In genomic region chr5:138068742-138069375, GRCh38 we compare ENCODE assay signal across 1 cellular context.
TF ChIP-seq lines count a peak whose summit lies in the region.

No MANE protein-coding gene starts in this region.

TF ChIP-seq in HepG2, 621 proteins besides CTCF, POLR2A, EP300 and RAD21 (continued from another document):
- TF ChIP-seq ARID5B (CRISPR knock-in tag; IDR thresholded peaks at IDR 0.05) (peak; percentile 19; the same call in 1 of the 2 replicates), ZNF777 (CRISPR knock-in tag; IDR thresholded peaks at IDR 0.05) (no peak), MATR3 (CRISPR knock-in tag; IDR thresholded peaks at IDR 0.05) (no peak), ZBTB7A (CRISPR knock-in tag; IDR thresholded peaks at IDR 0.05) (no peak), ZNF512 (CRISPR knock-in tag; IDR thresholded peaks at IDR 0.05) (no peak), ZNF670 (CRISPR knock-in tag; IDR thresholded peaks at IDR 0.05; ENCODE audit: borderline replicate concordance) (no peak), KLF16 (CRISPR knock-in tag; IDR thresholded peaks at IDR 0.05) (no peak), FOXA3 (CRISPR knock-in tag; IDR thresholded peaks at IDR 0.05) (0 out of 2 replicates have a peak, but pooled peaks have one; percentile 33), ZNF496 (CRISPR knock-in tag; IDR thresholded peaks at IDR 0.05; ENCODE audit: insufficient replicate concordance) (no peak), ZEB1 (IDR thresholded peaks at IDR 0.05; ENCODE audit: insufficient replicate concordance, low read depth) (no peak), ZGPAT (CRISPR knock-in tag; IDR thresholded peaks at IDR 0.05) (0 out of 2 replicates have a peak, but pooled peaks have one; percentile 22), REST (IDR thresholded peaks at IDR 0.05; ENCODE audit: borderline replicate concordance in 1 of 2, low read depth in 1 of 2, low read length in 2 of 2) (no peak), KAT8 (CRISPR knock-in tag; IDR thresholded peaks at IDR 0.05) (peak; percentile 34; the same call in 1 of the 2 replicates), CSRNP1 (CRISPR knock-in tag; IDR thresholded peaks at IDR 0.05) (no peak), ZNF883 (CRISPR knock-in tag; IDR thresholded peaks at IDR 0.05; ENCODE audit: not compliant biosample characterization) (no peak), ZNF276 (CRISPR knock-in tag; IDR thresholded peaks at IDR 0.05; ENCODE audit: low read depth) (no peak), NFE2L2 (IDR thresholded peaks at IDR 0.05; ENCODE audit: low read length) (no peak), RXRA (CRISPR knock-in tag; IDR thresholded peaks at IDR 0.05) (no peak), THYN1 (CRISPR knock-in tag; IDR thresholded peaks at IDR 0.05; ENCODE audit: borderline replicate concordance, low read depth) (no peak), JUND (CRISPR knock-in tag; IDR thresholded peaks at IDR 0.05) (no peak), REL (CRISPR knock-in tag; conservative IDR thresholded peaks at IDR 0.05) (no peak), GATA4 (IDR thresholded peaks at IDR 0.05; ENCODE audit: borderline replicate concordance, low read depth) (no peak), ZNF367 (CRISPR knock-in tag; IDR thresholded peaks at IDR 0.05; ENCODE audit: borderline replicate concordance) (no peak), CENPX (CRISPR knock-in tag; IDR thresholded peaks at IDR 0.05) (no peak), PAWR (CRISPR knock-in tag; IDR thresholded peaks at IDR 0.05; ENCODE audit: borderline replicate concordance) (no peak), PHF5A (CRISPR knock-in tag; IDR thresholded peaks at IDR 0.05; ENCODE audit: low read depth, unreplicated experiment) (no peak), NFE2 (CRISPR knock-in tag; IDR thresholded peaks at IDR 0.05) (no peak), FOXK1 (CRISPR knock-in tag; IDR thresholded peaks at IDR 0.05; ENCODE audit: borderline replicate concordance, low read depth) (peak; percentile 45; the same call in 1 of the 2 replicates), ZNF569 (CRISPR knock-in tag; IDR thresholded peaks at IDR 0.05; ENCODE audit: borderline replicate concordance) (no peak)
